Comparison of ENCODE assay signal across 8 cellular contexts in genomic region chr7:924541-925231, GRCh38. TPM values are rescaled to one million over a fixed set of nuclear protein-coding genes. Genes with fewer than 3 reads are reported as not detected.
DNase-seq lines count a peak whose midpoint lies in the region; ATAC-seq and TF ChIP-seq lines count a peak whose summit lies in the region.

No MANE protein-coding gene starts in this region.

- no peak overlapping the region for H3K4me3 ChIP-seq in WERI-Rb-1 (ENCODE audit: low read depth, low read length)

- H3K27me3 ChIP-seq in WERI-Rb-1 (ENCODE audit: insufficient read depth, low read depth, severe bottlenecking) = no peaks in the 10 kb centered on the region

- no peaks in the 10 kb centered on the region for H3K9me3 Mint-ChIP-seq in activated T-cell treated with anti-CD3 and anti-CD28 coated beads, Interleukin-2, amount 50 U/mL, for 72 hours
- H3K9me3 Mint-ChIP-seq in natural killer cell = no peaks in the 10 kb centered on the region

- DNase-seq in Daoy (ENCODE audit: low read depth) (peak; percentile 53), Kasumi-1 (lab: John Stamatoyannopoulos, UW) (peak; percentile 11 to 13), natural killer cell (peak; percentile 71), DMS53 treated with DMSO at 0.1 percent for 48 hours (lab: John Stamatoyannopoulos, UW; ENCODE audit: unreplicated experiment) (no peak), middle frontal gyrus (ENCODE audit: extremely low spot score, low spot score) (no peak), WERI-Rb-1 (no peak)
- peak; percentile 75 to 76 for DNase-seq in activated T-cell treated with anti-CD3 and anti-CD28 coated beads, Interleukin-2, amount 50 U/mL, for 72 hours

- no peaks in the 10 kb centered on the region for H3K27me3 Mint-ChIP-seq in activated T-cell treated with anti-CD3 and anti-CD28 coated beads, Interleukin-2, amount 50 U/mL, for 72 hours (ENCODE audit: low read depth)
- no peaks in the 10 kb centered on the region for H3K27me3 Mint-ChIP-seq in natural killer cell (ENCODE audit: low read depth in 2 of 2)

- H3K4me1 Mint-ChIP-seq in activated T-cell treated with anti-CD3 and anti-CD28 coated beads, Interleukin-2, amount 50 U/mL, for 72 hours (ENCODE audit: low read depth) = peaks cover 57% of the 10 kb centered on the region
- H3K4me1 Mint-ChIP-seq in natural killer cell = peaks cover 51 to 68% of the 10 kb centered on the region in 2 donors

- intact Hi-C loops in natural killer cell (cut with micrococcal nuclease) = loop anchor here (2.0 to 5.0 kb wide), 4 partner anchors 30 to 608 kb away; partner anchors contain the start of genes ADAP1, GPR146 and MAFK

- ATAC-seq in GM21381 (IDR thresholded peaks at IDR 0.05; ENCODE audit: unreplicated experiment) = peak; percentile 39
- ATAC-seq in activated T-cell treated with anti-CD3 and anti-CD28 coated beads, Interleukin-2, amount 50 U/mL, for 72 hours (replicated peaks in 1 of 2) = peak; percentile 46 to 48
- peak; percentile 21 to 45 (median 43) for ATAC-seq in natural killer cell

- H3K36me3 ChIP-seq in WERI-Rb-1 = no peaks in the 10 kb centered on the region

- TF ChIP-seq CTCF in natural killer cell (IDR thresholded peaks at IDR 0.05) (no peak), WERI-Rb-1 (IDR thresholded peaks at IDR 0.05; ENCODE audit: low read depth, low read length) (no peak)

- no peaks in the 10 kb centered on the region for H3K36me3 Mint-ChIP-seq in activated T-cell treated with anti-CD3 and anti-CD28 coated beads, Interleukin-2, amount 50 U/mL, for 72 hours (ENCODE audit: insufficient read depth in 2 of 2)
- no peaks in the 10 kb centered on the region for H3K36me3 Mint-ChIP-seq in natural killer cell

- H3K27ac ChIP-seq in WERI-Rb-1 = no peak overlapping the region

- H3K27ac Mint-ChIP-seq in activated T-cell treated with anti-CD3 and anti-CD28 coated beads, Interleukin-2, amount 50 U/mL, for 72 hours = no peak overlapping the region
- peak overlapping the region; percentile 85 to 93 for H3K27ac Mint-ChIP-seq in natural killer cell

- H3K4me3 Mint-ChIP-seq in activated T-cell treated with anti-CD3 and anti-CD28 coated beads, Interleukin-2, amount 50 U/mL, for 72 hours = peak overlapping the region; percentile 61 to 79
- H3K4me3 Mint-ChIP-seq in natural killer cell = peak overlapping the region; percentile 86

- H3K9me3 ChIP-seq in WERI-Rb-1 (ENCODE audit: severe bottlenecking) = no peaks in the 10 kb centered on the region

RNA-seq across cellular contexts. Expression of gene ADAP1, which starts 29.8 kb away (rescaled TPM):
- 1.3 and 5.9 TPM in 2 replicates for total RNA-seq in Daoy (2014; rRNA removed; shearing (Covaris generic))
- 10 to 100 TPM; 11.1 to 29.4 TPM for total RNA-seq in activated T-cell treated with anti-CD3 and anti-CD28 coated beads, Interleukin-2, amount 50 U/mL, for 72 hours
- 100 to 1,000 TPM in 1 of 3 donors, 10 to 100 TPM in 2; 87.2 to 117 (median 89.2) TPM for total RNA-seq in natural killer cell

RNA-seq across cellular contexts. Expression of gene GET4, which starts 48.3 kb away (rescaled TPM):
- 50.1 and 50.2 TPM in 2 replicates for total RNA-seq in Daoy (2014; rRNA removed; shearing (Covaris generic))
- total RNA-seq in activated T-cell treated with anti-CD3 and anti-CD28 coated beads, Interleukin-2, amount 50 U/mL, for 72 hours = 10 to 100 TPM; 33.8 to 34.9 TPM
- 10 to 100 TPM; 69.3 to 81.6 (median 73.2) TPM for total RNA-seq in natural killer cell

RNA-seq across cellular contexts. Expression of gene COX19, which starts 50.7 kb away (rescaled TPM):
- total RNA-seq in Daoy (2014; rRNA removed; shearing (Covaris generic)) = 8.9 and 11.5 TPM in 2 replicates
- total RNA-seq in activated T-cell treated with anti-CD3 and anti-CD28 coated beads, Interleukin-2, amount 50 U/mL, for 72 hours = 10 to 100 TPM; 20.8 to 28.4 TPM
- total RNA-seq in natural killer cell = 10 to 100 TPM; 33.6 to 38.3 (median 33.6) TPM

RNA-seq across cellular contexts. Expression of gene CYP2W1, which starts 58.3 kb away (rescaled TPM):
- total RNA-seq in Daoy (2014; rRNA removed; shearing (Covaris generic)) = not detected in 2 replicates
- total RNA-seq in activated T-cell treated with anti-CD3 and anti-CD28 coated beads, Interleukin-2, amount 50 U/mL, for 72 hours = not detected
- not detected for total RNA-seq in natural killer cell

Comparison
In these comparisons a context has a peak if more than half of its experiments do, and no peak if none do; other contexts are left out.
1. DNase-seq: peak in Daoy (single experiment), Kasumi-1 (2 of 2), activated T-cell treated with anti-CD3 and anti-CD28 coated beads, Interleukin-2, amount 50 U/mL, for 72 hours (2 of 2) and natural killer cell (single experiment); none in DMS53 treated with DMSO at 0.1 percent for 48 hours (single experiment), middle frontal gyrus (single experiment) and WERI-Rb-1 (single experiment).
2. Peak in every context shown above with its lines, with median percentiles within 50 percentile points of each other: ATAC-seq.